ENCODE assay signal across 22 cellular contexts in the genomic region with DNA sequence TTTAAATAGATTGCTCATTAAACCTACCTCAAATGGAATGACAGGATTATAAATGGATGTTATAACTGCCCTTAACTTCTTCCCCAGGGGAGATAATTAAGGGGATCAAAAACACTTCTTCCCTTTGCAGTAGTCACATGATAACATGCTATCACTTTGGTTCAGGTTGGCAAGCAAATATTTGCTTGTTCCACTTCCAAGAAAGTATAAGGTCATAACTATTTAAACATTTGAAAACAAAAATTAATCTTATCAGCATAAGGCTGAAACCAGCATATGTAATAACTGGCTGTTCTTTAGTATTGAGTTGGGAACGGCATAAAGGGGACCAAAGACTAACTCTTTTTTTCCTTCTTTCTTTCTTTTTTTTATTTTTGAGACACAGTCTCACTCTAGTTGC. TPM values are rescaled to one million over a fixed set of nuclear protein-coding genes. Genes with fewer than 3 reads are reported as not detected.
"Had no signal": no experiment of that assay in that cellular context is flagged by ENCODE, and none has a peak within 500 bp of the region (broad histone marks: within the 10 kb centered on the region; RNA-seq: fewer than 3 reads in every experiment).

No MANE protein-coding gene starts in this region.

- H3K4me1 Mint-ChIP-seq: activated T-helper 17 cell treated with anti-CD3 and anti-CD28 coated beads, Interleukin-2, amount 50 U/mL, for 72 hours; mesothelial cell of epicardium; nephron progenitor cell had no signal

- H3K4me3 Mint-ChIP-seq: activated B cell treated with CpG ODN at 0.5 μM for 24 hours; activated CD8-positive, alpha-beta T cell treated with anti-CD3 and anti-CD28 coated beads for 36 hours; activated naive CD8-positive, alpha-beta T cell treated with anti-CD3 and anti-CD28 coated beads, Interleukin-2, amount 10 ng/mL, durations not matched to agents 7 days and 5 days; activated T-helper 17 cell treated with anti-CD3 and anti-CD28 coated beads, Interleukin-2, amount 50 U/mL, for 72 hours; mesothelial cell of epicardium; nephron progenitor cell had no signal

- H3K27ac Mint-ChIP-seq: activated B cell treated with CpG ODN at 0.5 μM for 24 hours; activated CD8-positive, alpha-beta T cell treated with anti-CD3 and anti-CD28 coated beads for 36 hours; activated naive CD8-positive, alpha-beta T cell treated with anti-CD3 and anti-CD28 coated beads, Interleukin-2, amount 10 ng/mL, durations not matched to agents 7 days and 5 days; activated T-helper 17 cell treated with anti-CD3 and anti-CD28 coated beads, Interleukin-2, amount 50 U/mL, for 72 hours; mesothelial cell of epicardium; nephron progenitor cell had no signal

- H3K27me3 Mint-ChIP-seq: activated T-helper 17 cell treated with anti-CD3 and anti-CD28 coated beads, Interleukin-2, amount 50 U/mL, for 72 hours had no signal

- DNase-seq: activated B cell treated with CpG ODN at 0.5 μM for 24 hours; activated CD4-positive, alpha-beta T cell treated with anti-CD3 and anti-CD28 coated beads for 4 hours; activated CD8-positive, alpha-beta T cell treated with anti-CD3 and anti-CD28 coated beads for 36 hours; activated naive CD4-positive, alpha-beta T cell; activated naive CD8-positive, alpha-beta T cell treated with anti-CD3 and anti-CD28 coated beads, Interleukin-2, amount 10 ng/mL, durations not matched to agents 7 days and 5 days; activated T-cell treated with anti-CD3 and anti-CD28 coated beads, Interleukin-2, amount 50 U/mL, for 1 hour; amygdala; caudate nucleus; dorsolateral prefrontal cortex; foreskin fibroblast; nephron progenitor cell; psoas muscle; right cardiac atrium; T-helper 2 cell; upper lobe of right lung had no signal

- H3K9me3 Mint-ChIP-seq: activated B cell treated with CpG ODN at 0.5 μM for 24 hours; activated CD8-positive, alpha-beta T cell treated with anti-CD3 and anti-CD28 coated beads for 36 hours; activated naive CD8-positive, alpha-beta T cell treated with anti-CD3 and anti-CD28 coated beads, Interleukin-2, amount 10 ng/mL, durations not matched to agents 7 days and 5 days; activated T-helper 17 cell treated with anti-CD3 and anti-CD28 coated beads, Interleukin-2, amount 50 U/mL, for 72 hours; mesothelial cell of epicardium; nephron progenitor cell had no signal

- H3K36me3 ChIP-seq: thoracic aorta, upper lobe of right lung had no signal

- H3K27ac ChIP-seq: dorsolateral prefrontal cortex, psoas muscle, skin epidermis, thoracic aorta, upper lobe of right lung had no signal

- H3K4me1 ChIP-seq: psoas muscle had no signal

- H3K9me3 ChIP-seq: psoas muscle, thoracic aorta, upper lobe of right lung had no signal

- H3K36me3 Mint-ChIP-seq: activated naive CD8-positive, alpha-beta T cell treated with anti-CD3 and anti-CD28 coated beads, Interleukin-2, amount 10 ng/mL, durations not matched to agents 7 days and 5 days; mesothelial cell of epicardium had no signal

- ATAC-seq: activated CD8-positive, alpha-beta T cell treated with anti-CD3 and anti-CD28 coated beads for 36 hours; activated T-helper 17 cell treated with anti-CD3 and anti-CD28 coated beads, Interleukin-2, amount 50 U/mL, for 72 hours; psoas muscle; right cardiac atrium; upper lobe of right lung had no signal

- H3K4me3 ChIP-seq: dorsolateral prefrontal cortex, lung, psoas muscle, skin epidermis, thoracic aorta, upper lobe of right lung had no signal

- H3K27me3 ChIP-seq: upper lobe of right lung had no signal

RNA-seq across cellular contexts. Expression of a gene that starts 2.4 kb away (rescaled TPM):
- total RNA-seq: activated CD8-positive, alpha-beta T cell treated with anti-CD3 and anti-CD28 coated beads for 36 hours; glomerular endothelial cell; myocyte had no signal
